ENCODE assay signal across 11 cellular contexts in the genomic region with DNA sequence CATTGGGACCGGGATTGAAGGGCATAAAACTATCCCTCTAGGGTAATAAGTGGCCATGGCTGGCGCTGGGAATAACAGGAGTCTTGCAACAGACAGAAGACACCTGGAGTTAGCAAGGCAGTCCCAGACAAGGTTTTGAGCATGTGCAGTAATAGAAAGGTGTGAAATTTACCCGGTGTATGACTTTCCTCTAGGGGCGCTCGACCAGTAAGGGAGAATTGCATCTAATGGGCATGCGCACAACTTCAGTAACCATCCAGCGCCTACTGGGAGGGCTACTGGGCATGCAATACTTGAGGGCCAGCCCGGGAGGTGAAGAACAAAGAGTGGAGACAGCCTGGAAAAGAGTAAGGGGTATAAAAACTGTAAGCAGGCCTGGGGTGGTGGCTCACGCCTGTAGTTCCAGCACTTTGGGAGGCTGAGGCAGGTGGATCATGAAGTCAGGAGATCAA. TPM values are rescaled to one million over a fixed set of nuclear protein-coding genes. Genes with fewer than 3 reads are reported as not detected.
A peak's percentile ranks its signal among the peaks of the same experiment; 100 is the strongest.
DNase-seq lines count a peak whose midpoint lies in the region; ATAC-seq, FAIRE-seq and TF ChIP-seq lines count a peak whose summit lies in the region.
"Had no signal": no experiment of that assay in that cellular context is flagged by ENCODE, and none has a peak within 500 bp of the region (broad histone marks: within the 10 kb centered on the region; RNA-seq: fewer than 3 reads in every experiment).

No MANE protein-coding gene starts in this region.

- no peak for DNase-seq in activated T-cell treated with anti-CD3 and anti-CD28 coated beads, Interleukin-2, amount 50 U/mL, for 24 hours
- no peak for DNase-seq in activated T-cell treated with anti-CD3 and anti-CD28 coated beads for 4 hours
- DNase-seq in OCI-LY7 (ENCODE audit: low spot score) = peak; percentile 92
- peak in 1 of 2 experiments; percentile 49 for DNase-seq in H1 (ENCODE audit: low read depth in 1 of 2, low spot score in 2 of 2)
- peak; percentile 14 for DNase-seq in stomach
- DNase-seq: foreskin fibroblast, NCI-H1694, T1000 had no signal

- H2BK15ac ChIP-seq in H1 (ENCODE audit: low read length) = no peak overlapping the region

- POLR2A ChIA-PET in OCI-LY7 (lab: Charles Lee) = interaction anchor here (0.6 kb wide), 1 partner anchor 38 kb away, joined by 3 read pairs; no protein-coding TSS in a partner anchor
- POLR2A ChIA-PET in H1 (lab: Charles Lee; ENCODE audit: partially characterized antibody) = interaction anchor here (1.0 kb wide), 1 partner anchor 68 kb away, joined by 3 read pairs; no protein-coding TSS in a partner anchor

- no peak overlapping the region for H2AK5ac ChIP-seq in H1 (ENCODE audit: low read depth, low read length)

- H3K4me3 Mint-ChIP-seq in activated T-cell treated with anti-CD3 and anti-CD28 coated beads, Interleukin-2, amount 50 U/mL, for 24 hours = no peak overlapping the region

- H4K91ac ChIP-seq in H1 (replicated peaks; ENCODE audit: insufficient read length, low read length) = no peak overlapping the region

- H3K27me3 Mint-ChIP-seq in activated T-cell treated with anti-CD3 and anti-CD28 coated beads, Interleukin-2, amount 50 U/mL, for 24 hours = no peaks in the 10 kb centered on the region

- no peak overlapping the region for H4K5ac ChIP-seq in H1 (ENCODE audit: insufficient read length, low read depth, low read length)

- no peak overlapping the region for H2AFZ ChIP-seq in OCI-LY7 (ENCODE audit: low read length)
- no peak overlapping the region for H2AFZ ChIP-seq in H1 (ENCODE audit: low read length)

- BruUV-seq in OCI-LY7 (replicated peaks; lab: Mats Ljungman, UMichigan) = no TSS peak

- no peak overlapping the region for H2BK12ac ChIP-seq in H1 (ENCODE audit: low read depth, low read length)

- H3K18ac ChIP-seq in H1 (ENCODE audit: extremely low read depth, low read length) = no peak overlapping the region

- H3K56ac ChIP-seq in H1 (replicated peaks; ENCODE audit: insufficient read length, low read depth, low read length) = no peak overlapping the region

- TF ChIP-seq POLR2A in H1 (IDR thresholded peaks at IDR 0.05; ENCODE audit: control extremely low read depth in 1 of 2, low read depth in 2 of 2, low read length in 2 of 2) (no peak), stomach (IDR thresholded peaks at IDR 0.05) (no peak)

- FAIRE-seq in H1 (lab: Jason Lieb, UNC) = no peak

- H3K4me1 ChIP-seq in OCI-LY7 (ENCODE audit: insufficient read depth, low read length, poor library complexity, severe bottlenecking) = peaks cover 39% of the 10 kb centered on the region
- no peaks in the 10 kb centered on the region; a peak in 1 of 7 replicates for H3K4me1 ChIP-seq in H1 (replicated peaks in 1 of 4; ENCODE audit: control insufficient read depth in 3 of 4, insufficient read depth in 4 of 4, low read length in 3 of 4)
- H3K4me1 ChIP-seq in stomach = peaks cover 0 to 14% (median 9%) of the 10 kb centered on the region in 4 donors

- H3K9ac ChIP-seq in H1 (replicated peaks in 1 of 4; ENCODE audit: extremely low read depth in 1 of 4, low read depth in 3 of 4, low read length in 3 of 4) = no peak overlapping the region

- peak overlapping the region; percentile 92 for H3K27ac Mint-ChIP-seq in activated T-cell treated with anti-CD3 and anti-CD28 coated beads, Interleukin-2, amount 50 U/mL, for 24 hours

- WGBS in H1 (ENCODE audit: extremely low coverage in 1 of 2, insufficient coverage in 1 of 2, insufficient read length in 1 of 2, insufficient replicate concordance in 2 of 2, low coverage in 1 of 2, low lambda C conversion rate in 2 of 2, missing lambda C conversion rate in 1 of 2), 2 experiments = 89% methylated on average over 9 of the region's 9 CpGs; no CpG with 5 or more reads in 1 of the 2 experiments
- 75 to 92% (median 87%) methylated on average over 8 to 9 of the region's 9 CpGs for WGBS in stomach, 5 donors

- H3K36me3 Mint-ChIP-seq in activated T-cell treated with anti-CD3 and anti-CD28 coated beads, Interleukin-2, amount 50 U/mL, for 24 hours (ENCODE audit: low read depth) = peaks cover 42% of the 10 kb centered on the region

- no peaks in the 10 kb centered on the region; the same call in 1 of the 2 replicates for H3K9me3 ChIP-seq in OCI-LY7 (ENCODE audit: low read length)
- H3K9me3 ChIP-seq in H1 (ENCODE audit: insufficient read depth in 2 of 2, low read depth in 1 of 2, low read length in 1 of 2) = no peaks in the 10 kb centered on the region; a peak in 2 of 4 replicates
- H3K9me3 ChIP-seq in stomach = no peaks in the 10 kb centered on the region

- no peaks in the 10 kb centered on the region for H3K79me1 ChIP-seq in H1 (ENCODE audit: low read depth, low read length)

- CTCF ChIA-PET in OCI-LY7 (lab: Charles Lee; ENCODE audit: unreplicated experiment) (no interaction called here), H1 (lab: Charles Lee; ENCODE audit: partially characterized antibody) (interaction anchor here (0.6 to 20.6 kb wide), 5 partner anchors 2 to 86 kb away, joined by 3 to 293 read pairs (median 34); no protein-coding TSS in a partner anchor)

- no peaks in the 10 kb centered on the region; a peak in 1 of 7 replicates for H3K27me3 ChIP-seq in H1 (replicated peaks in 1 of 4; ENCODE audit: control insufficient read depth in 3 of 4, extremely low read depth in 1 of 4, insufficient read depth in 3 of 4, low read length in 3 of 4)
- no peaks in the 10 kb centered on the region for H3K27me3 ChIP-seq in stomach

- no peak overlapping the region for H3K14ac ChIP-seq in H1 (ENCODE audit: insufficient read length)

- TF ChIP-seq RAD21 in H1 (IDR thresholded peaks at IDR 0.05 in 1 of 2, conservative IDR thresholded peaks at IDR 0.05 in 1 of 2; ENCODE audit: low read depth in 2 of 2, low read length in 2 of 2) = no peak

- TF ChIP-seq CTCF in OCI-LY7 (conservative IDR thresholded peaks at IDR 0.05; ENCODE audit: low read length) = peak; percentile 87
- peak in 2 of 3 experiments; percentile 15 to 42; a peak in 2 of 4 replicates for TF ChIP-seq CTCF in H1 (IDR thresholded peaks at IDR 0.05; ENCODE audit: control extremely low read depth in 1 of 3, insufficient read depth in 1 of 3, low read depth in 1 of 3, low read length in 3 of 3)
- TF ChIP-seq CTCF in stomach (IDR thresholded peaks at IDR 0.05) = no peak

- H2BK20ac ChIP-seq in H1 (ENCODE audit: low read length) = 0 out of 2 replicates have a peak overlapping the region, but pooled peaks have one; percentile 21

- no peaks in the 10 kb centered on the region for H3K36me3 ChIP-seq in OCI-LY7 (ENCODE audit: insufficient read depth, low read length)
- H3K36me3 ChIP-seq in H1 (ENCODE audit: control insufficient read depth in 2 of 4, insufficient read depth in 4 of 4, low read length in 3 of 4) = no peaks in the 10 kb centered on the region
- no peaks in the 10 kb centered on the region for H3K36me3 ChIP-seq in stomach

- H4K20me1 ChIP-seq in OCI-LY7 (ENCODE audit: insufficient read depth, low read length) (no peaks in the 10 kb centered on the region), H1 (replicated peaks in 1 of 2; ENCODE audit: control insufficient read depth in 1 of 2, insufficient read depth in 2 of 2, low read length in 2 of 2) (no peaks in the 10 kb centered on the region)

- no peak overlapping the region for H3K4me3 ChIP-seq in OCI-LY7 (ENCODE audit: low read depth, low read length, poor library complexity, severe bottlenecking)
- no peak overlapping the region for H3K4me3 ChIP-seq in H1 (ENCODE audit: extremely low read depth in 1 of 4, insufficient read depth in 2 of 4, low read depth in 3 of 4, low read length in 4 of 4)
- H3K4me3 ChIP-seq in stomach = no peak overlapping the region

- TF ChIP-seq EP300 in H1 (IDR thresholded peaks at IDR 0.05; ENCODE audit: borderline replicate concordance in 1 of 2, low read depth in 2 of 2, low read length in 2 of 2) = no peak
- no peak for TF ChIP-seq EP300 in stomach (IDR thresholded peaks at IDR 0.05)

- H3K79me2 ChIP-seq in OCI-LY7 (ENCODE audit: insufficient read depth, low read depth, low read length) (no peaks in the 10 kb centered on the region), H1 (ENCODE audit: control insufficient read depth in 1 of 2, insufficient read depth in 2 of 2, low read length in 2 of 2) (no peaks in the 10 kb centered on the region)

- no peaks in the 10 kb centered on the region for H3K9me2 ChIP-seq in OCI-LY7 (ENCODE audit: insufficient read depth, low read length)

- no peak overlapping the region for H2BK5ac ChIP-seq in H1 (ENCODE audit: low read depth, low read length)

- H3K27ac ChIP-seq in OCI-LY7 (ENCODE audit: low read depth, low read length, poor library complexity, severe bottlenecking) (no peak overlapping the region), H1 (ENCODE audit: low read depth, low read length) (no peak overlapping the region), stomach (no peak overlapping the region)

- peaks cover 67% of the 10 kb centered on the region for H3K4me1 Mint-ChIP-seq in activated T-cell treated with anti-CD3 and anti-CD28 coated beads, Interleukin-2, amount 50 U/mL, for 24 hours (ENCODE audit: low read depth)

- peaks cover 19% of the 10 kb centered on the region for H3K9me3 Mint-ChIP-seq in activated T-cell treated with anti-CD3 and anti-CD28 coated beads, Interleukin-2, amount 50 U/mL, for 24 hours

- H3K4me2 ChIP-seq in OCI-LY7 (ENCODE audit: low read length) (no peak overlapping the region), H1 (ENCODE audit: insufficient read depth in 1 of 2, low read depth in 2 of 2, low read length in 2 of 2) (no peak overlapping the region)

- no peaks in the 10 kb centered on the region for H3K23me2 ChIP-seq in H1 (ENCODE audit: low read depth, low read length)

- ATAC-seq in GM21528 (IDR thresholded peaks at IDR 0.05; ENCODE audit: low FRiP score, unreplicated experiment) (no peak), HG02981 (IDR thresholded peaks at IDR 0.05; ENCODE audit: unreplicated experiment) (no peak), HG03439 (IDR thresholded peaks at IDR 0.05; ENCODE audit: unreplicated experiment) (no peak)

- H3K4ac ChIP-seq in H1 (replicated peaks; ENCODE audit: insufficient read length, low read depth, low read length) = no peak overlapping the region

- no peak overlapping the region for H2BK120ac ChIP-seq in H1 (replicated peaks; ENCODE audit: low read depth, low read length)

- intact Hi-C loops in OCI-LY7 (cut with micrococcal nuclease; ENCODE audit: unreplicated experiment) = no loop called here
- intact Hi-C loops in stomach (cut with DNase I; ENCODE audit: low total_unique reads) = no loop called here

- H4K8ac ChIP-seq in H1 (ENCODE audit: extremely low read depth, insufficient read depth, low read length) = no peak overlapping the region

- H3K23ac ChIP-seq in H1 (ENCODE audit: insufficient read length) = no peak overlapping the region

RNA-seq across cellular contexts. Expression of a gene that starts 32.7 kb away (rescaled TPM):
- not detected in 2 replicates for total RNA-seq in OCI-LY7 (2014; rRNA removed; shearing (Covaris generic))
- total RNA-seq in OCI-LY7 (2022) = 8.9 and 13.2 TPM in 2 replicates
- 29.4 and 31.2 TPM in 2 replicates for total RNA-seq in H1 (2021; fragmentation: NEBNext Ultra II Directional; extraction: Animal tissue kit (Norgen Biotek cat#: 25700))
- 27.2 and 29.5 TPM in 2 replicates for polyA plus RNA-seq in H1 (2011; rRNA removed)
- polyA plus RNA-seq in H1 (2011; cell fraction: cytosol; rRNA removed) = 32.8 TPM
- 24.9 TPM for polyA plus RNA-seq in H1 (2011; cell fraction: nucleus; rRNA removed)
- 27.7 to 33.6 TPM (median 29.1 TPM) in 4 replicates for polyA plus RNA-seq in H1 (2012, experiment 1 of 2)
- polyA plus RNA-seq in H1 (2012, experiment 2 of 2) = 22.1 TPM
- 31.5 TPM for polyA plus RNA-seq in H1 (2013, experiment 1 of 2)
- 31.6 TPM for polyA plus RNA-seq in H1 (2013, experiment 2 of 2)
- polyA minus RNA-seq in H1 (2011; rRNA and poly(A)+ RNA removed) = 13.3 and 15.1 TPM in 2 replicates
- polyA minus RNA-seq in H1 (2011; cell fraction: cytosol; rRNA and poly(A)+ RNA removed) = 12.4 TPM
- polyA minus RNA-seq in H1 (2011; cell fraction: nucleus; rRNA and poly(A)+ RNA removed) = 9.6 TPM
- total RNA-seq in stomach = 100 to 1,000 TPM in 4 of 5 donors, 10 to 100 TPM in 1; 79.1 to 208 (median 160) TPM
- polyA plus RNA-seq in stomach = 100 to 1,000 TPM in 2 of 3 donors, 10 to 100 TPM in 1; 93.1 to 281 (median 144) TPM

RNA-seq across cellular contexts. Expression of a gene that starts 35.5 kb away (rescaled TPM):
- 74.7 and 78.4 TPM in 2 replicates for total RNA-seq in OCI-LY7 (2014; rRNA removed; shearing (Covaris generic))
- 166 and 167 TPM in 2 replicates for total RNA-seq in OCI-LY7 (2022)
- total RNA-seq in H1 (2021; fragmentation: NEBNext Ultra II Directional; extraction: Animal tissue kit (Norgen Biotek cat#: 25700)) = 63.5 and 66.8 TPM in 2 replicates
- polyA plus RNA-seq in H1 (2011; rRNA removed) = 53.5 and 93.8 TPM in 2 replicates
- 58.9 TPM for polyA plus RNA-seq in H1 (2011; cell fraction: cytosol; rRNA removed)
- 23.5 TPM for polyA plus RNA-seq in H1 (2011; cell fraction: nucleus; rRNA removed)
- polyA plus RNA-seq in H1 (2012, experiment 1 of 2) = 56.9 to 68.1 TPM (median 58.4 TPM) in 4 replicates
- 26.8 TPM for polyA plus RNA-seq in H1 (2012, experiment 2 of 2)
- polyA plus RNA-seq in H1 (2013, experiment 1 of 2) = 31.2 TPM
- 29.8 TPM for polyA plus RNA-seq in H1 (2013, experiment 2 of 2)
- polyA minus RNA-seq in H1 (2011; rRNA and poly(A)+ RNA removed) = 100 and 149 TPM in 2 replicates
- 53.1 TPM for polyA minus RNA-seq in H1 (2011; cell fraction: cytosol; rRNA and poly(A)+ RNA removed)
- polyA minus RNA-seq in H1 (2011; cell fraction: nucleus; rRNA and poly(A)+ RNA removed) = 25.0 TPM
- 1 to 10 TPM in 3 of 5 donors, under 1 TPM in 1, not detected in 1; 0.58 to 9.4 (median 2.8) TPM for total RNA-seq in stomach
- 1 to 10 TPM; 2.0 to 3.5 (median 2.1) TPM for polyA plus RNA-seq in stomach

Comparison
In these comparisons a context has a peak if more than half of its experiments do, and no peak if none do; other contexts are left out.
1. DNase-seq: peak in OCI-LY7 (single experiment) and stomach (single experiment); none in activated T-cell treated with anti-CD3 and anti-CD28 coated beads, Interleukin-2, amount 50 U/mL, for 24 hours (single experiment) and activated T-cell treated with anti-CD3 and anti-CD28 coated beads for 4 hours (single experiment).
2. CTCF ChIP-seq: peak in OCI-LY7 (single experiment) and H1 (2 of 3); none in stomach (0 of 7).